ENCODE assay signal across 8 cellular contexts in the genomic region with DNA sequence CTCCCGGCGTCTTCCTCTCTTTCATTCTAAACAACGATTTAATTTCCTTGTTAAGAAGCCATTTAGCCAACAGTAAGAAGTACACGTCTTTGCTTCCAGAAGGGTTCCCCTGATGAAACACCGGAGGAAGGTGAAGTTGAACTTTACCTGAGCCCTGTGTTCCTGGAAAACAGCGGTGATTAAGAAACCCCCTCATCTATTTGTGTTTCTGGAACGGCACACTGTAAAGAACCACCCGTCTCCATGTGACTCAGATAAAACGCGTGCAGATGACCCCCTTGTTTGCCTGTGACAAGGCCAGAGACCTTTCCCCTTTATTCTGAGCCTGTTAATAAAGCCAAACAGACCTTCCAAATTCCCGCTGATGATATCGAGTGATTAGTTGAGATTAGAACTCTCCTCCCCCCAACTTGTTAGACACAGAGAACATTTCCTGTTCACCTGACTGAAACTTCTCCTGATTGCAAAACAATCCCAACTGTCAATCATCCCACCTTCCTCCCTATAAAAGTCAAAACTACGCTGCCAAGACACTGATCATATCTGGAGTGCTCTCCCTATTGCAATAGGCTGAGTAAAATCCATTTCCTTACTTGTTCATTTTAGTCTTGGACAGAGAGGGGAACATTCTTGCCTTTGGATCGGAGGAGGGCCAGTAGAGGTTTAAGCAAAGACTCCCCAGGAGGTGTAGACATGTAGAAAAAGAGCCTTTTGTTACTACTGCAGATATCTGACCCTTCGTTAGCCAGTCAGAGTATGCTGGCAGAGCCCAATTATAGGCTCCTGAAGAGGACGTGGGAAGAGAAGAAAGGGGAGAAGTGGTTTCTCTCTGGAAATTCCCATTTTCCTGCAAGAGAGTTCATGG. TPM values are rescaled to one million over a fixed set of nuclear protein-coding genes. Genes with fewer than 3 reads are reported as not detected.
A peak's percentile ranks its signal among the peaks of the same experiment; 100 is the strongest.
DNase-seq lines count a peak whose midpoint lies in the region; ATAC-seq and TF ChIP-seq lines count a peak whose summit lies in the region.

No MANE protein-coding gene starts in this region.

- H2AFZ ChIP-seq in ACC112 (ENCODE audit: low read length, unreplicated experiment), result peak overlapping the region; percentile 84

- H3K36me3 ChIP-seq in ACC112 (ENCODE audit: insufficient read depth, low read length), result peaks cover 10% of the 10 kb centered on the region
- peaks cover 0 to 16% (median 0%) of the 10 kb centered on the region in 3 donors for H3K36me3 ChIP-seq in esophagus squamous epithelium
- H3K36me3 ChIP-seq in ovary, result no peaks in the 10 kb centered on the region

- H3K27ac ChIP-seq in ACC112 (ENCODE audit: low read depth, low read length) (peak overlapping the region; percentile 93), esophagus squamous epithelium (peak overlapping the region; percentile 94 to 99 (median 98)), ovary (peak overlapping the region; percentile 45 to 91)

- H3K4me1 ChIP-seq in ACC112 (ENCODE audit: control insufficient read depth, insufficient read depth, low read length, unreplicated experiment) (peaks cover 19% of the 10 kb centered on the region), esophagus squamous epithelium (peaks cover 0 to 30% (median 18%) of the 10 kb centered on the region in 3 donors), ovary (ENCODE audit: insufficient read depth) (peaks cover 4% of the 10 kb centered on the region)

- H3K4me3 ChIP-seq in ACC112 (ENCODE audit: low read depth, low read length) (peak overlapping the region; percentile 93), esophagus squamous epithelium (peak overlapping the region; percentile 87 to 98 (median 96)), ovary (peak overlapping the region; percentile 100)

- TF ChIP-seq EP300 in ovary (IDR thresholded peaks at IDR 0.05), result no peak

- DNase-seq in SW480 (ENCODE audit: low spot score) (peak; percentile 40), esophagus squamous epithelium (lab: John Stamatoyannopoulos, UW) (no peak), ovary (no peak), dedifferentiated amniotic fluid mesenchymal stem cell (ENCODE audit: extremely low spot score) (no peak)

- peaks cover 41% of the 10 kb centered on the region for H3K79me2 ChIP-seq in ACC112 (ENCODE audit: control insufficient read depth, insufficient read depth, low read length, unreplicated experiment)

- intact Hi-C loops in esophagus squamous epithelium (cut with DNase I) (no loop called here), ovary (cut with DNase I) (loop anchor here in 1 of 4 donors (10.0 kb wide), 1 partner anchor 318 kb away; no protein-coding TSS in a partner anchor)

- TF ChIP-seq POLR2A in esophagus squamous epithelium (IDR thresholded peaks at IDR 0.05) (no peak), ovary (IDR thresholded peaks at IDR 0.05) (no peak)

- 17 to 19% methylated on average over 16 of the region's 16 CpGs for WGBS in esophagus squamous epithelium, 2 donors
- WGBS in ovary, 3 donors, result 22% methylated on average over 16 of the region's 16 CpGs

- H3K9me3 ChIP-seq in esophagus squamous epithelium (no peaks in the 10 kb centered on the region), ovary (no peaks in the 10 kb centered on the region)

- H3K27me3 ChIP-seq in ACC112 (ENCODE audit: insufficient read depth, low read length), result no peaks in the 10 kb centered on the region
- peaks cover 0 to 1% (median 0%) of the 10 kb centered on the region in 4 donors for H3K27me3 ChIP-seq in esophagus squamous epithelium
- no peaks in the 10 kb centered on the region for H3K27me3 ChIP-seq in ovary

- peak; percentile 8 for ATAC-seq in GM18517 (IDR thresholded peaks at IDR 0.05; ENCODE audit: unreplicated experiment)
- ATAC-seq in HG03280 (IDR thresholded peaks at IDR 0.05; ENCODE audit: unreplicated experiment), result peak; percentile 0
- no peak for ATAC-seq in HG03457 (IDR thresholded peaks at IDR 0.05; ENCODE audit: unreplicated experiment)

- TF ChIP-seq CTCF in esophagus squamous epithelium (IDR thresholded peaks at IDR 0.05), result peak in 2 of 6 experiments; percentile 10
- TF ChIP-seq CTCF in ovary (IDR thresholded peaks at IDR 0.05), result no peak

RNA-seq across cellular contexts. Expression of a gene that starts 0.9 kb away (rescaled TPM):
- total RNA-seq in esophagus squamous epithelium, result 10 to 100 TPM; 22.0 to 34.1 (median 28.9) TPM
- total RNA-seq in ovary, result 10 to 100 TPM; 13.9 to 29.0 (median 25.8) TPM
- polyA plus RNA-seq in ovary, result 10 to 100 TPM; 15.8 to 28.1 TPM

RNA-seq across cellular contexts. Expression of a gene that starts 8.3 kb away (rescaled TPM):
- total RNA-seq in esophagus squamous epithelium (under 1 TPM in 1 of 4 donors, not detected in 3; 0.19 TPM), ovary (under 1 TPM in 4 of 7 donors, not detected in 3; 0.23 to 0.95 (median 0.25) TPM)
- under 1 TPM; 0.05 to 0.46 TPM for polyA plus RNA-seq in ovary
